ENCODE assay signal across 17 cellular contexts in genomic region chr6:14757414-14757813, GRCh38.
DNase-seq lines count a peak whose midpoint lies in the region; ATAC-seq and TF ChIP-seq lines count a peak whose summit lies in the region.
"Had no signal": no experiment of that assay in that cellular context is flagged by ENCODE, and none has a peak within 500 bp of the region (broad histone marks: within the 10 kb centered on the region; RNA-seq: fewer than 3 reads in every experiment).

No MANE protein-coding gene starts in this region.

- TF ChIP-seq CTCF in heart left ventricle (IDR thresholded peaks at IDR 0.05) (no peak), left ventricle myocardium inferior (IDR thresholded peaks at IDR 0.05; ENCODE audit: borderline replicate concordance) (no peak)

- no peaks in the 10 kb centered on the region for H3K27me3 Mint-ChIP-seq in CD4-positive, CD25-positive, alpha-beta regulatory T cell
- H3K27me3 Mint-ChIP-seq in activated T-helper 17 cell treated with anti-CD3 and anti-CD28 coated beads, Interleukin-2, amount 50 U/mL, for 72 hours: no peaks in the 10 kb centered on the region

- H3K9me3 ChIP-seq in heart left ventricle (no peaks in the 10 kb centered on the region), left ventricle myocardium inferior (replicated peaks) (no peaks in the 10 kb centered on the region)
- no peaks in the 10 kb centered on the region for H3K9me3 ChIP-seq in CD4-positive, CD25-positive, alpha-beta regulatory T cell (ENCODE audit: control insufficient read depth in 2 of 2, low read length in 2 of 2)

- intact Hi-C loops in heart left ventricle (cut with DNase I) (no loop called here), left ventricle myocardium inferior (cut with micrococcal nuclease) (no loop called here), sciatic nerve (cut with DNase I) (no loop called here)

- H3K4me1 ChIP-seq in heart left ventricle: peaks cover 0 to 19% (median 0%) of the 10 kb centered on the region in 12 donors
- no peaks in the 10 kb centered on the region for H3K4me1 ChIP-seq in left ventricle myocardium inferior
- H3K4me1 ChIP-seq in CD4-positive, CD25-positive, alpha-beta regulatory T cell (ENCODE audit: control insufficient read depth, insufficient read depth, low read length, poor library complexity, severe bottlenecking): no peaks in the 10 kb centered on the region

- ATAC-seq in heart left ventricle (peak in 3 of 4 donors; percentile 28 to 51 (median 29)), sciatic nerve (peak; percentile 34), HG02870 (IDR thresholded peaks at IDR 0.05; ENCODE audit: unreplicated experiment) (no peak), GM21526 (IDR thresholded peaks at IDR 0.05; ENCODE audit: low FRiP score, unreplicated experiment) (no peak)
- ATAC-seq in CD4-positive, CD25-positive, alpha-beta regulatory T cell (ENCODE audit: low read depth in 2 of 2): no peak
- no peak for ATAC-seq in activated T-helper 17 cell treated with anti-CD3 and anti-CD28 coated beads, Interleukin-2, amount 50 U/mL, for 72 hours (replicated peaks)

- no peaks in the 10 kb centered on the region for H3K36me3 Mint-ChIP-seq in CD4-positive, CD25-positive, alpha-beta regulatory T cell
- peaks cover 11% of the 10 kb centered on the region for H3K36me3 Mint-ChIP-seq in activated T-helper 17 cell treated with anti-CD3 and anti-CD28 coated beads, Interleukin-2, amount 50 U/mL, for 72 hours (ENCODE audit: low read depth)

- DNase-seq in heart left ventricle (no peak), left ventricle myocardium inferior (no peak), sciatic nerve (ENCODE audit: low spot score) (no peak), kidney glomerular epithelial cell (lab: John Stamatoyannopoulos, UW) (no peak)
- no peak for DNase-seq in CD4-positive, CD25-positive, alpha-beta regulatory T cell
- DNase-seq: ACHN, COR-L47, H9, Karpas-422, NCI-H1048, NCI-H1436, NCI-H1930, NCI-H226, NCI-H524 had no signal

- no peak overlapping the region for H3K4me3 ChIP-seq in heart left ventricle
- H3K4me3 ChIP-seq in left ventricle myocardium inferior: no peak overlapping the region
- no peak overlapping the region for H3K4me3 ChIP-seq in CD4-positive, CD25-positive, alpha-beta regulatory T cell (ENCODE audit: low read depth, low read length)

- peaks cover 0 to 2% (median 0%) of the 10 kb centered on the region in 7 donors for H3K9me3 Mint-ChIP-seq in CD4-positive, CD25-positive, alpha-beta regulatory T cell
- H3K9me3 Mint-ChIP-seq in activated T-helper 17 cell treated with anti-CD3 and anti-CD28 coated beads, Interleukin-2, amount 50 U/mL, for 72 hours: peaks cover 4% of the 10 kb centered on the region

- H3K27ac Mint-ChIP-seq in CD4-positive, CD25-positive, alpha-beta regulatory T cell: peak overlapping the region in 2 of 3 donors; percentile 43 to 55
- H3K27ac Mint-ChIP-seq in activated T-helper 17 cell treated with anti-CD3 and anti-CD28 coated beads, Interleukin-2, amount 50 U/mL, for 72 hours: peak overlapping the region; percentile 100
- H3K27ac Mint-ChIP-seq: H9 had no signal

- H3K36me3 ChIP-seq in heart left ventricle: no peaks in the 10 kb centered on the region
- no peaks in the 10 kb centered on the region for H3K36me3 ChIP-seq in left ventricle myocardium inferior
- H3K36me3 ChIP-seq in CD4-positive, CD25-positive, alpha-beta regulatory T cell (ENCODE audit: control insufficient read depth, insufficient read depth, low read length): no peaks in the 10 kb centered on the region

- H3K27me3 ChIP-seq in heart left ventricle (no peaks in the 10 kb centered on the region), left ventricle myocardium inferior (ENCODE audit: low read depth) (no peaks in the 10 kb centered on the region)
- H3K27me3 ChIP-seq in CD4-positive, CD25-positive, alpha-beta regulatory T cell (ENCODE audit: control insufficient read depth, insufficient read depth, low read length): no peaks in the 10 kb centered on the region

- TF ChIP-seq POLR2A in heart left ventricle (IDR thresholded peaks at IDR 0.05): no peak

- WGBS in heart left ventricle, 4 donors: 86 to 100% (median 93%) methylated on average over 1 of the region's 1 CpG

- peaks cover 0 to 8% (median 3%) of the 10 kb centered on the region in 4 donors for H3K4me1 Mint-ChIP-seq in CD4-positive, CD25-positive, alpha-beta regulatory T cell
- peaks cover 55% of the 10 kb centered on the region for H3K4me1 Mint-ChIP-seq in activated T-helper 17 cell treated with anti-CD3 and anti-CD28 coated beads, Interleukin-2, amount 50 U/mL, for 72 hours

- H3K4me3 Mint-ChIP-seq in CD4-positive, CD25-positive, alpha-beta regulatory T cell: no peak overlapping the region
- H3K4me3 Mint-ChIP-seq in activated T-helper 17 cell treated with anti-CD3 and anti-CD28 coated beads, Interleukin-2, amount 50 U/mL, for 72 hours: peak overlapping the region; percentile 84
- H3K4me3 Mint-ChIP-seq: H9 had no signal

- H3K27ac ChIP-seq in heart left ventricle: peak overlapping the region in 1 of 12 donors; percentile 37
- no peak overlapping the region for H3K27ac ChIP-seq in left ventricle myocardium inferior (replicated peaks)
- H3K27ac ChIP-seq in CD4-positive, CD25-positive, alpha-beta regulatory T cell (ENCODE audit: insufficient read depth, low read length, poor library complexity, severe bottlenecking): no peak overlapping the region

Comparison
In these comparisons a context has a peak if more than half of its experiments do, and no peak if none do; other contexts are left out.
1. ATAC-seq: peak in heart left ventricle (3 of 4) and sciatic nerve (single experiment); none in CD4-positive, CD25-positive, alpha-beta regulatory T cell (0 of 2), activated T-helper 17 cell treated with anti-CD3 and anti-CD28 coated beads, Interleukin-2, amount 50 U/mL, for 72 hours (single experiment), HG02870 (single experiment) and GM21526 (single experiment).